16 cellular contexts compared by ENCODE assay signal in the genomic region with DNA sequence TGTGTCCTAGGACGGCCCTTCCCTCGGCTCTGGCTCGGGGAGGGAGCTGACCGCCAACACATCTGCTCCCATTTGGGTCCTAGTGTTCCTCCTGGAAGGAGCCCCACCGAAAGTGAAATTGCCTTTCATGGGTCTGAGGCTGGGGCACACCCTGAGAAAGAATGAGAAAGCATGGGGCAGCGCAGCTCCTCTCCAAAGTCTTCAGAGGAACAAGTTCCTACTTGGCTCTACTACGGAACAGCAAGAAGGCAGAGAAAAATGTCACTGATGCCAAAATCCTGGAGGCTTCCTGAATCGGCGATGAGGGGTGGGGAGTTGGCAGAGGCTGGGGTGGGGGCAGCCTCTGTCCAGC. TPM values are rescaled to one million over a fixed set of nuclear protein-coding genes. Genes with fewer than 3 reads are reported as not detected.
"Had no signal": no experiment of that assay in that cellular context is flagged by ENCODE, and none has a peak within 500 bp of the region (broad histone marks: within the 10 kb centered on the region; RNA-seq: fewer than 3 reads in every experiment).

No MANE protein-coding gene starts in this region.

- H3K36me3 ChIP-seq: colonic mucosa, neutrophil, upper lobe of left lung, WERI-Rb-1 had no signal

- H3K27me3 ChIP-seq: colonic mucosa, neutrophil, upper lobe of left lung had no signal

- ATAC-seq: naive thymus-derived CD8-positive, alpha-beta T cell; T-helper 17 cell had no signal

- H3K4me1 Mint-ChIP-seq: activated naive CD4-positive, alpha-beta T cell treated with anti-CD3 and anti-CD28 coated beads, Interleukin-2, amount 10 ng/mL, durations not matched to agents 7 days and 5 days; T-helper 17 cell had no signal

- H3K4me1 ChIP-seq: colonic mucosa had no signal

- H3K36me3 Mint-ChIP-seq: activated naive CD4-positive, alpha-beta T cell treated with anti-CD3 and anti-CD28 coated beads, Interleukin-2, amount 10 ng/mL, durations not matched to agents 7 days and 5 days had no signal

- DNase-seq: activated CD4-positive, alpha-beta T cell treated with anti-CD3 and anti-CD28 coated beads, Interleukin-2, amount 50 U/mL, for 48 hours; activated naive CD4-positive, alpha-beta T cell treated with anti-CD3 and anti-CD28 coated beads, Interleukin-2, amount 10 ng/mL, durations not matched to agents 7 days and 5 days; caudate nucleus; colonic mucosa; hippocampal formation; kidney glomerular epithelial cell; left ventricle myocardium superior; naive thymus-derived CD8-positive, alpha-beta T cell; retina; small intestine; stimulated activated CD4-positive, alpha-beta T cell treated with anti-CD3 and anti-CD28 coated beads, Interleukin-4, amount 100 ng/mL, for 24 hours; stimulated activated naive CD4-positive, alpha-beta T cell; T-helper 17 cell; WERI-Rb-1 had no signal

- H3K4me3 Mint-ChIP-seq: activated naive CD4-positive, alpha-beta T cell treated with anti-CD3 and anti-CD28 coated beads, Interleukin-2, amount 10 ng/mL, durations not matched to agents 7 days and 5 days; naive thymus-derived CD8-positive, alpha-beta T cell; T-helper 17 cell had no signal

- FAIRE-seq: small intestine had no signal

- H3K27ac Mint-ChIP-seq: activated naive CD4-positive, alpha-beta T cell treated with anti-CD3 and anti-CD28 coated beads, Interleukin-2, amount 10 ng/mL, durations not matched to agents 7 days and 5 days; naive thymus-derived CD8-positive, alpha-beta T cell; T-helper 17 cell had no signal

- H3K27ac ChIP-seq: colonic mucosa, neutrophil, upper lobe of left lung, WERI-Rb-1 had no signal

- H3K4me3 ChIP-seq: colonic mucosa, upper lobe of left lung had no signal

- H3K9me3 ChIP-seq: colonic mucosa, neutrophil had no signal

RNA-seq across cellular contexts. Expression of gene MYEOV, which starts 41.5 kb away (rescaled TPM):
- total RNA-seq: left ventricle myocardium superior; naive thymus-derived CD8-positive, alpha-beta T cell had no signal
- polyA plus RNA-seq: naive thymus-derived CD8-positive, alpha-beta T cell had no signal
